Comparison of ENCODE assay signal across 27 cellular contexts in genomic region chr13:64538711-64539110, GRCh38.
"Had no signal": no experiment of that assay in that cellular context is flagged by ENCODE, and none has a peak within 500 bp of the region (broad histone marks: within the 10 kb centered on the region; RNA-seq: fewer than 3 reads in every experiment).

No MANE protein-coding gene starts in this region.

- H3K4me1 ChIP-seq: ascending aorta, heart left ventricle, prostate gland, spleen, thyroid gland, upper lobe of right lung had no signal

- ATAC-seq: activated CD8-positive, alpha-beta memory T cell treated with anti-CD3 and anti-CD28 coated beads, Interleukin-2, amount 10 ng/mL, durations not matched to agents 7 days and 5 days; activated CD8-positive, alpha-beta T cell treated with anti-CD3 and anti-CD28 coated beads for 36 hours; esophagus mucosa; heart left ventricle; left cardiac atrium; natural killer cell treated with Interleukin-12 subunit alpha and Interleukin-12 subunit beta and Interleukin-15 and Interleukin-18, amount 100 ng/mL, for 72 hours; upper lobe of right lung had no signal

- H3K4me3 Mint-ChIP-seq: activated CD4-positive, alpha-beta T cell treated with anti-CD3 and anti-CD28 coated beads, Interleukin-2, amount 10 ng/mL, durations not matched to agents 7 days and 5 days; activated CD8-positive, alpha-beta memory T cell treated with anti-CD3 and anti-CD28 coated beads, Interleukin-2, amount 10 ng/mL, durations not matched to agents 7 days and 5 days; activated CD8-positive, alpha-beta T cell treated with anti-CD3 and anti-CD28 coated beads for 36 hours; activated naive CD4-positive, alpha-beta T cell treated with anti-CD3 and anti-CD28 coated beads, Interleukin-2, amount 50 U/mL, for 24 hours; natural killer cell treated with Interleukin-12 subunit alpha and Interleukin-12 subunit beta and Interleukin-15 and Interleukin-18, amount 100 ng/mL, for 72 hours; T-helper 2 cell treated with Interferon-gamma antibody and Interleukin-4, amounts not matched to agents 5 μg/mL and 100 μg/mL, for 36 hours had no signal

- H3K27ac ChIP-seq: ascending aorta, brain microvascular endothelial cell, heart left ventricle, ovary, prostate gland, spleen, thyroid gland, upper lobe of right lung, WERI-Rb-1 had no signal

- DNase-seq: activated CD4-positive, alpha-beta T cell treated with anti-CD3 and anti-CD28 coated beads, Interleukin-2, amount 10 ng/mL, durations not matched to agents 7 days and 5 days; activated CD4-positive, CD25-positive, alpha-beta regulatory T cell treated with anti-CD3 and anti-CD28 coated beads, Interleukin-2, amount 50 U/mL, for 72 hours; activated CD8-positive, alpha-beta memory T cell treated with anti-CD3 and anti-CD28 coated beads, Interleukin-2, amount 10 ng/mL, durations not matched to agents 7 days and 5 days; activated CD8-positive, alpha-beta T cell treated with anti-CD3 and anti-CD28 coated beads for 36 hours; activated effector memory CD4-positive, alpha-beta T cell treated with anti-CD3 and anti-CD28 coated beads, Interleukin-2, amount 50 U/mL, for 16 hours; activated T-cell treated with anti-CD3 and anti-CD28 coated beads for 4 hours; brain microvascular endothelial cell; central memory CD4-positive, alpha-beta T cell; dermis blood vessel endothelial cell; effector CD8-positive, alpha-beta T cell; heart left ventricle; islet precursor cell; left cardiac atrium; ovary; spleen; stimulated activated CD4-positive, alpha-beta T cell treated with anti-CD3 and anti-CD28 coated beads, Interleukin-4, amount 100 ng/mL, for 1 hour; stimulated activated naive CD4-positive, alpha-beta T cell treated with Interleukin-2 at 50 U/mL for 16 hours; substantia nigra; thyroid gland; upper lobe of right lung; WERI-Rb-1 had no signal

- H3K4me3 ChIP-seq: ascending aorta, heart left ventricle, ovary, prostate gland, spleen, thyroid gland, upper lobe of right lung had no signal

- H3K36me3 Mint-ChIP-seq: activated CD8-positive, alpha-beta memory T cell treated with anti-CD3 and anti-CD28 coated beads, Interleukin-2, amount 10 ng/mL, durations not matched to agents 7 days and 5 days; activated naive CD4-positive, alpha-beta T cell treated with anti-CD3 and anti-CD28 coated beads, Interleukin-2, amount 50 U/mL, for 24 hours; natural killer cell treated with Interleukin-12 subunit alpha and Interleukin-12 subunit beta and Interleukin-15 and Interleukin-18, amount 100 ng/mL, for 72 hours had no signal

- H3K27ac Mint-ChIP-seq: activated CD4-positive, alpha-beta T cell treated with anti-CD3 and anti-CD28 coated beads, Interleukin-2, amount 10 ng/mL, durations not matched to agents 7 days and 5 days; activated CD8-positive, alpha-beta memory T cell treated with anti-CD3 and anti-CD28 coated beads, Interleukin-2, amount 10 ng/mL, durations not matched to agents 7 days and 5 days; activated CD8-positive, alpha-beta T cell treated with anti-CD3 and anti-CD28 coated beads for 36 hours; activated naive CD4-positive, alpha-beta T cell treated with anti-CD3 and anti-CD28 coated beads, Interleukin-2, amount 50 U/mL, for 24 hours; natural killer cell treated with Interleukin-12 subunit alpha and Interleukin-12 subunit beta and Interleukin-15 and Interleukin-18, amount 100 ng/mL, for 72 hours; T-helper 2 cell treated with Interferon-gamma antibody and Interleukin-4, amounts not matched to agents 5 μg/mL and 100 μg/mL, for 36 hours had no signal

- H3K27me3 Mint-ChIP-seq: activated CD4-positive, alpha-beta T cell treated with anti-CD3 and anti-CD28 coated beads, Interleukin-2, amount 10 ng/mL, durations not matched to agents 7 days and 5 days; activated CD8-positive, alpha-beta memory T cell treated with anti-CD3 and anti-CD28 coated beads, Interleukin-2, amount 10 ng/mL, durations not matched to agents 7 days and 5 days; activated CD8-positive, alpha-beta T cell treated with anti-CD3 and anti-CD28 coated beads for 36 hours; activated naive CD4-positive, alpha-beta T cell treated with anti-CD3 and anti-CD28 coated beads, Interleukin-2, amount 50 U/mL, for 24 hours; natural killer cell treated with Interleukin-12 subunit alpha and Interleukin-12 subunit beta and Interleukin-15 and Interleukin-18, amount 100 ng/mL, for 72 hours had no signal

- H3K36me3 ChIP-seq: ascending aorta, brain microvascular endothelial cell, heart left ventricle, ovary, prostate gland, spleen, thyroid gland, upper lobe of right lung, WERI-Rb-1 had no signal

- H3K4me1 Mint-ChIP-seq: activated CD4-positive, alpha-beta T cell treated with anti-CD3 and anti-CD28 coated beads, Interleukin-2, amount 10 ng/mL, durations not matched to agents 7 days and 5 days; activated CD8-positive, alpha-beta memory T cell treated with anti-CD3 and anti-CD28 coated beads, Interleukin-2, amount 10 ng/mL, durations not matched to agents 7 days and 5 days; activated naive CD4-positive, alpha-beta T cell treated with anti-CD3 and anti-CD28 coated beads, Interleukin-2, amount 50 U/mL, for 24 hours had no signal

- H3K9me3 Mint-ChIP-seq: activated CD4-positive, alpha-beta T cell treated with anti-CD3 and anti-CD28 coated beads, Interleukin-2, amount 10 ng/mL, durations not matched to agents 7 days and 5 days; activated naive CD4-positive, alpha-beta T cell treated with anti-CD3 and anti-CD28 coated beads, Interleukin-2, amount 50 U/mL, for 24 hours had no signal

- H3K27me3 ChIP-seq: ascending aorta, brain microvascular endothelial cell, heart left ventricle, ovary, spleen, thyroid gland, upper lobe of right lung had no signal

- H3K9me3 ChIP-seq: ascending aorta, heart left ventricle, ovary, prostate gland, spleen, thyroid gland, upper lobe of right lung had no signal
